8 cellular contexts compared by ENCODE assay signal in genomic region chr17:73595068-73595865, GRCh38. TPM values are rescaled to one million over a fixed set of nuclear protein-coding genes. Genes with fewer than 3 reads are reported as not detected.
A peak's percentile ranks its signal among the peaks of the same experiment; 100 is the strongest.
DNase-seq lines count a peak whose midpoint lies in the region; ATAC-seq and TF ChIP-seq lines count a peak whose summit lies in the region.

No MANE protein-coding gene starts in this region.

- no TSS peak for BruUV-seq in PC-9 (replicated peaks; lab: Mats Ljungman, UMichigan)

- H3K36me3 ChIP-seq in psoas muscle (ENCODE audit: insufficient read depth in 1 of 2, low read depth in 1 of 2) (no peaks in the 10 kb centered on the region), PC-9 (ENCODE audit: low read depth) (no peaks in the 10 kb centered on the region), esophagus muscularis mucosa (no peaks in the 10 kb centered on the region)

- intact Hi-C loops in psoas muscle (cut with DNase I) (loop anchor here (2.0 to 5.0 kb wide), 2 partner anchors 116 to 117 kb away; no protein-coding TSS in a partner anchor), PC-9 (cut with micrococcal nuclease; ENCODE audit: unreplicated experiment) (no loop called here), esophagus muscularis mucosa (cut with DNase I) (loop anchor here (10.0 kb wide), 1 partner anchor 60 kb away; no protein-coding TSS in a partner anchor)

- H3K4me2 ChIP-seq in PC-9, result no peak overlapping the region

- DNase-seq in activated CD4-positive, alpha-beta T cell treated with anti-CD3 and anti-CD28 coated beads for 48 hours, result peak; percentile 56
- DNase-seq in activated CD4-positive, alpha-beta T cell treated with anti-CD3 and anti-CD28 coated beads for 1 hour, result no peak
- DNase-seq in RPMI7951 (ENCODE audit: low read depth) (peak; percentile 83), psoas muscle (peak in 1 of 2 donors; percentile 25), PC-9 (no peak), esophagus muscularis mucosa (ENCODE audit: extremely low spot score) (no peak)

- H2AFZ ChIP-seq in PC-9, result no peak overlapping the region

- CTCF ChIA-PET in PC-9 (lab: Charles Lee), result no interaction called here

- H3K4me3 ChIP-seq in psoas muscle (no peak overlapping the region), PC-9 (no peak overlapping the region), esophagus muscularis mucosa (no peak overlapping the region)

- TF ChIP-seq EP300 in esophagus muscularis mucosa (IDR thresholded peaks at IDR 0.05), result no peak

- POLR2A ChIA-PET in PC-9 (lab: Charles Lee; ENCODE audit: unreplicated experiment), result no interaction called here

- TF ChIP-seq CTCF in psoas muscle (IDR thresholded peaks at IDR 0.05) (peak; percentile 56), PC-9 (conservative IDR thresholded peaks at IDR 0.05) (no peak), esophagus muscularis mucosa (IDR thresholded peaks at IDR 0.05) (peak in 1 of 3 experiments; percentile 27)

- WGBS in psoas muscle, 3 donors, result 46 to 59% (median 51%) methylated on average over 12 of the region's 12 CpGs
- WGBS in esophagus muscularis mucosa, result 90% methylated on average over 6 of the region's 12 CpGs

- ATAC-seq in esophagus mucosa (peak; percentile 53), psoas muscle (peak; percentile 75 to 86 (median 78)), HG03039 (IDR thresholded peaks at IDR 0.05; ENCODE audit: unreplicated experiment) (no peak)

- no peaks in the 10 kb centered on the region for H3K9me2 ChIP-seq in PC-9 (ENCODE audit: insufficient read depth)

- H3K9me3 ChIP-seq in psoas muscle (no peaks in the 10 kb centered on the region), PC-9 (ENCODE audit: insufficient read depth, low read depth) (no peaks in the 10 kb centered on the region), esophagus muscularis mucosa (no peaks in the 10 kb centered on the region)

- no peak overlapping the region for H3K27ac ChIP-seq in psoas muscle
- no peak overlapping the region for H3K27ac ChIP-seq in PC-9
- no peak overlapping the region for H3K27ac ChIP-seq in esophagus muscularis mucosa (replicated peaks in 1 of 4)

- no peaks in the 10 kb centered on the region for H3F3A ChIP-seq in PC-9 (ENCODE audit: insufficient read depth, low read depth)

- H3K79me2 ChIP-seq in PC-9 (ENCODE audit: low read depth), result no peaks in the 10 kb centered on the region

- no peaks in the 10 kb centered on the region for H3K4me1 ChIP-seq in psoas muscle
- H3K4me1 ChIP-seq in PC-9 (replicated peaks; ENCODE audit: insufficient read depth), result no peaks in the 10 kb centered on the region
- H3K4me1 ChIP-seq in esophagus muscularis mucosa, result peaks cover 0 to 10% (median 4%) of the 10 kb centered on the region in 4 donors

- H3K27me3 ChIP-seq in psoas muscle (ENCODE audit: insufficient read depth in 3 of 3, low read length in 2 of 3) (peaks cover 0 to 2% (median 0%) of the 10 kb centered on the region in 3 donors), PC-9 (ENCODE audit: insufficient read depth, low read depth) (peaks cover 97% of the 10 kb centered on the region), esophagus muscularis mucosa (peaks cover 0 to under 1% (median 0%) of the 10 kb centered on the region in 4 donors)

- no peaks in the 10 kb centered on the region for H4K20me1 ChIP-seq in PC-9 (ENCODE audit: insufficient read depth)

- TF ChIP-seq POLR2A in esophagus muscularis mucosa (IDR thresholded peaks at IDR 0.05; ENCODE audit: low read depth), result no peak

RNA-seq across cellular contexts. Expression of gene SDK2, which starts 49.0 kb away (rescaled TPM):
- total RNA-seq in RPMI7951 (2014; rRNA removed; shearing (Covaris generic)), result 1.1 and 1.6 TPM in 2 replicates
- 4.9 TPM for total RNA-seq in esophagus mucosa
- 1 to 10 TPM in 1 of 4 donors, under 1 TPM in 3; 0.23 to 2.8 (median 0.35) TPM for total RNA-seq in psoas muscle
- polyA plus RNA-seq in psoas muscle, result under 1 TPM; 0.04 to 0.24 (median 0.21) TPM
- total RNA-seq in PC-9 (2021), result 0.04 TPM in 1 of 2 replicates, not detected in the other
- total RNA-seq in esophagus muscularis mucosa, result 1 to 10 TPM in 2 of 4 donors, under 1 TPM in 2; 0.42 to 2.0 (median 1.2) TPM

Comparison
In these comparisons a context has a peak if more than half of its experiments do, and no peak if none do; other contexts are left out.
1. DNase-seq: peak in activated CD4-positive, alpha-beta T cell treated with anti-CD3 and anti-CD28 coated beads for 48 hours (single experiment) and RPMI7951 (single experiment); none in activated CD4-positive, alpha-beta T cell treated with anti-CD3 and anti-CD28 coated beads for 1 hour (single experiment), PC-9 (0 of 2) and esophagus muscularis mucosa (single experiment).